Comparison of ENCODE assay signal across 1 cellular context in the genomic region with DNA sequence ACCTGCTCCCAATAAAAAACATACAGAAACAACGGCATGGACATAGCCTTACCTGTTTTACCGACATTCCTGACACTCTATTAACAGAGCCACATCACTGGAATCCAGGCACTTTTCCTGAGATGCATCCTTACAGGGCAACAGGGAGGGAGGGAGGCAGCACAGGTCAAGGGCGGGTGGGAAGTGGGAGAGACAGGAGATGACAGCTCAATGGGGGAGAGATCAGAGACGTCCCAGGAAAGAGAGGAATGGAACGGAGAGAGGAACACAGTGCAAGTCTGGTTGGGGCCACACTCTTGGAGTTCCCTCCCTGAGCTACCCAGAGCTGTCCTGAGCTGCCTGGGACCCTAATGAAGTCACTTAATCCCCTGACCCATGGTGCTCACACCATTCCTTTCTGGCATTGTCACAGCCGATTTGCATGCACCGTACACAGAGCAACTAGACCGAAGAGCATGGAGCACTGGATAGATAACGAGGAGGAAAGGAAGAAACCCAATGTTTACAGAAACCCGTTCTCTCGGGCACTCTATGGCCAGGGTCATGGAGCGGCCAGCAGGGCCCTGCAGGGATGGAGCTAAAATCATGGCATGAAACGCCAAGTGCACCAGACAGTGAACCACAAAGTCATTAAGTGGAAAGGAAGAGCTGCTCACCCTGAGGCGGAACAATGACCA.
TF ChIP-seq lines count a peak whose summit lies in the region.

No MANE protein-coding gene starts in this region.

TF ChIP-seq in IMR-90, 13 proteins besides CTCF, POLR2A, EP300 and RAD21 (continued from another document):
- TF ChIP-seq, protein P1, sequence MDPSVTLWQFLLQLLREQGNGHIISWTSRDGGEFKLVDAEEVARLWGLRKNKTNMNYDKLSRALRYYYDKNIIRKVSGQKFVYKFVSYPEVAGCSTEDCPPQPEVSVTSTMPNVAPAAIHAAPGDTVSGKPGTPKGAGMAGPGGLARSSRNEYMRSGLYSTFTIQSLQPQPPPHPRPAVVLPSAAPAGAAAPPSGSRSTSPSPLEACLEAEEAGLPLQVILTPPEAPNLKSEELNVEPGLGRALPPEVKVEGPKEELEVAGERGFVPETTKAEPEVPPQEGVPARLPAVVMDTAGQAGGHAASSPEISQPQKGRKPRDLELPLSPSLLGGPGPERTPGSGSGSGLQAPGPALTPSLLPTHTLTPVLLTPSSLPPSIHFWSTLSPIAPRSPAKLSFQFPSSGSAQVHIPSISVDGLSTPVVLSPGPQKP (IDR thresholded peaks at IDR 0.05; ENCODE audit: borderline replicate concordance, low read depth, low read length): no peak
- TF ChIP-seq NFE2L2 (IDR thresholded peaks at IDR 0.05; ENCODE audit: low read depth, low read length) (no peak), CEBPB (IDR thresholded peaks at IDR 0.05; ENCODE audit: low read depth, low read length) (no peak), CHD1 (IDR thresholded peaks at IDR 0.05; ENCODE audit: low read depth, low read length) (no peak), RFX5 (IDR thresholded peaks at IDR 0.05; ENCODE audit: low read depth, low read length) (no peak), SMC3 (IDR thresholded peaks at IDR 0.05; ENCODE audit: low read depth, low read length) (no peak), BHLHE40 (IDR thresholded peaks at IDR 0.05; ENCODE audit: low read depth, low read length) (no peak), MAFK (IDR thresholded peaks at IDR 0.05; ENCODE audit: low read depth, low read length) (no peak)
